In the genomic region with DNA sequence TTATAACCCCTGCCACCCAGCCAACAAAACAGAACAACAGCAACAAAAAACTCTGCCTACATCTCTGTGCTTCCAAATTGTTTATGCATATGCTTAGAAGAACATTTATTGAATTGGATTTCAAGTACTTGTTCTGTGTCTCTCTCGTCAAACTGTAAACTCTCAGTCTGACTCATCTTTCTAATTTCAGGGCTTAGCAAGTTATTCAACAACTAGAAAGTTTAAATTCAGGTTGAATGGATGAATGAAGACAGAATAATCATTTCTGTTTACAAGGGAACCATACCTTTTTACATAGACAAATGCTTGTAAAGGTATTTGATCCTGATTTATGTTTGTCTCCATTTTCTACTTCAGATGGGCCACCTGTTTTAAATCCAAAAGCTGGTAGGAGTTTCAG, we compare ENCODE assay signal across 10 cellular contexts. TPM values are rescaled to one million over a fixed set of nuclear protein-coding genes. Genes with fewer than 3 reads are reported as not detected.
DNase-seq lines count a peak whose midpoint lies in the region; ATAC-seq and TF ChIP-seq lines count a peak whose summit lies in the region.
"Had no signal": no experiment of that assay in that cellular context is flagged by ENCODE, and none has a peak within 500 bp of the region (broad histone marks: within the 10 kb centered on the region; RNA-seq: fewer than 3 reads in every experiment).

No MANE protein-coding gene starts in this region.

- dilution Hi-C loops in IMR-90 (cut with HindIII; ENCODE audit: low sequenced_read_pairs, unreplicated experiment) = no loop called here

- BruUV-seq in IMR-90 (replicated peaks; lab: Mats Ljungman, UMichigan) = no TSS peak

- no peak overlapping the region for H2BK20ac ChIP-seq in IMR-90 (ENCODE audit: low read depth, low read length)

- CTCF ChIA-PET in IMR-90 (lab: Yijun Ruan, JAX) = no interaction called here

- DNase-seq in ELR (ENCODE audit: low read depth) (peak; percentile 21), IMR-90 (peak; percentile 65), kidney tubule cell (ENCODE audit: low spot score) (peak; percentile 59), DMS153 (lab: John Stamatoyannopoulos, UW) (no peak), Kasumi-1 (lab: John Stamatoyannopoulos, UW) (no peak), GDM1 (lab: John Stamatoyannopoulos, UW) (no peak), NCI-H2171 treated with DMSO at 0.1 percent for 48 hours (lab: John Stamatoyannopoulos, UW) (no peak)
- DNase-seq: WERI-Rb-1 had no signal

- no peaks in the 10 kb centered on the region for H3K27me3 ChIP-seq in IMR-90 (ENCODE audit: control insufficient read depth, insufficient read depth, low read length)
- H3K27me3 ChIP-seq: breast epithelium had no signal

- H2AK9ac ChIP-seq in IMR-90 (replicated peaks; ENCODE audit: low read depth, low read length, poor library complexity) = no peak overlapping the region

- H3K36me3 ChIP-seq in IMR-90 (ENCODE audit: control insufficient read depth, insufficient read depth, low read length) = no peaks in the 10 kb centered on the region
- H3K36me3 ChIP-seq: breast epithelium, WERI-Rb-1 had no signal

- no peak overlapping the region for H2BK120ac ChIP-seq in IMR-90 (ENCODE audit: low read depth, low read length)

- H2BK15ac ChIP-seq in IMR-90 (ENCODE audit: low read depth, low read length) = no peak overlapping the region

- no peak overlapping the region for H2AK5ac ChIP-seq in IMR-90 (ENCODE audit: low read depth, low read length)

- intact Hi-C loops in IMR-90 (cut with micrococcal nuclease) = loop anchor here (2.0 kb wide), 1 partner anchor 53 kb away; no protein-coding TSS in a partner anchor

- no peak overlapping the region for H3K9ac ChIP-seq in IMR-90 (ENCODE audit: low read depth, low read length)

- H2AFZ ChIP-seq in IMR-90 (replicated peaks; ENCODE audit: low read length, poor library complexity) = no peak overlapping the region

- no CpG with 5 or more reads among the region's 1 CpG for WGBS in IMR-90 (ENCODE audit: extremely low coverage in 2 of 2, insufficient read length in 1 of 2), 2 experiments

- TF ChIP-seq CTCF in IMR-90 (conservative IDR thresholded peaks at IDR 0.05; ENCODE audit: low read depth, low read length) = no peak

- peaks cover 8% of the 10 kb centered on the region; the same call in 1 of the 2 replicates for H4K20me1 ChIP-seq in IMR-90 (ENCODE audit: insufficient read depth, low read length)

- H4K5ac ChIP-seq in IMR-90 (ENCODE audit: low read depth, low read length) = no peak overlapping the region

- peak overlapping the region; percentile 21; the same call in 1 of the 2 replicates for H3K4me2 ChIP-seq in IMR-90 (ENCODE audit: low read depth, low read length)

- no peak overlapping the region for H3K23ac ChIP-seq in IMR-90 (ENCODE audit: low read depth, low read length)

- H3K4me3 ChIP-seq in IMR-90 (ENCODE audit: insufficient read depth, low read depth, low read length) = no peak overlapping the region

- peaks cover 10 to 23% of the 10 kb centered on the region in 2 experiments for H3K79me1 ChIP-seq in IMR-90 (ENCODE audit: low read depth in 1 of 2, low read length in 2 of 2)

- TF ChIP-seq POLR2A in IMR-90 (IDR thresholded peaks at IDR 0.05; ENCODE audit: low read depth, low read length) = no peak

- no peak overlapping the region for H2BK5ac ChIP-seq in IMR-90 (ENCODE audit: low read depth, low read length, poor library complexity, severe bottlenecking)

- no peak overlapping the region for H4K8ac ChIP-seq in IMR-90 (ENCODE audit: low read depth in 2 of 2, low read length in 2 of 2)

- no peak overlapping the region for H3K18ac ChIP-seq in IMR-90 (ENCODE audit: low read depth, low read length)

- ATAC-seq in GM19463 (IDR thresholded peaks at IDR 0.05; ENCODE audit: unreplicated experiment) = peak; percentile 31
- no peak for ATAC-seq in IMR-90 (ENCODE audit: low read depth)

- H3K56ac ChIP-seq in IMR-90 (ENCODE audit: extremely low read depth, insufficient read depth, low read length) = no peak overlapping the region

- no peak for TF ChIP-seq RAD21 in IMR-90 (IDR thresholded peaks at IDR 0.05; ENCODE audit: low read length)

- H4K91ac ChIP-seq in IMR-90 (ENCODE audit: insufficient read depth, low read depth, low read length) = no peak overlapping the region

- in situ Hi-C loops in IMR-90 (cut with MboI; ENCODE audit: low sequenced_read_pairs) = no loop called here

- no peak overlapping the region for H3K4ac ChIP-seq in IMR-90 (ENCODE audit: low read depth, low read length)

- H3K9me1 ChIP-seq in IMR-90 (ENCODE audit: insufficient read depth, low read length) = peaks cover 22% of the 10 kb centered on the region

- H3K14ac ChIP-seq in IMR-90 (replicated peaks; ENCODE audit: low read depth, low read length) = no peak overlapping the region

- H3K9me3 ChIP-seq in IMR-90 (ENCODE audit: control insufficient read depth, insufficient read depth, low read length) = no peaks in the 10 kb centered on the region
- H3K9me3 ChIP-seq: breast epithelium had no signal

- H3K4me1 ChIP-seq in IMR-90 (ENCODE audit: control insufficient read depth, insufficient read depth, low read length) = peaks cover 18% of the 10 kb centered on the region

- no peak overlapping the region for H3K27ac ChIP-seq in IMR-90 (ENCODE audit: insufficient read depth, low read length)
- H3K27ac ChIP-seq: WERI-Rb-1 had no signal

- POLR2A ChIA-PET in IMR-90 (lab: Charles Lee; ENCODE audit: unreplicated experiment) = no interaction called here

TF ChIP-seq in IMR-90, 13 proteins besides CTCF, POLR2A, EP300 and RAD21:
- TF ChIP-seq FOS (IDR thresholded peaks at IDR 0.05; ENCODE audit: low read depth, low read length) = no peak
- TF ChIP-seq, protein P1, sequence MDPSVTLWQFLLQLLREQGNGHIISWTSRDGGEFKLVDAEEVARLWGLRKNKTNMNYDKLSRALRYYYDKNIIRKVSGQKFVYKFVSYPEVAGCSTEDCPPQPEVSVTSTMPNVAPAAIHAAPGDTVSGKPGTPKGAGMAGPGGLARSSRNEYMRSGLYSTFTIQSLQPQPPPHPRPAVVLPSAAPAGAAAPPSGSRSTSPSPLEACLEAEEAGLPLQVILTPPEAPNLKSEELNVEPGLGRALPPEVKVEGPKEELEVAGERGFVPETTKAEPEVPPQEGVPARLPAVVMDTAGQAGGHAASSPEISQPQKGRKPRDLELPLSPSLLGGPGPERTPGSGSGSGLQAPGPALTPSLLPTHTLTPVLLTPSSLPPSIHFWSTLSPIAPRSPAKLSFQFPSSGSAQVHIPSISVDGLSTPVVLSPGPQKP (IDR thresholded peaks at IDR 0.05; ENCODE audit: borderline replicate concordance, low read depth, low read length) = no peak
- no peak for TF ChIP-seq MAFK (IDR thresholded peaks at IDR 0.05; ENCODE audit: low read depth, low read length)
- no peak for TF ChIP-seq NFE2L2 (IDR thresholded peaks at IDR 0.05; ENCODE audit: low read depth, low read length)
- no peak for TF ChIP-seq RCOR1 (IDR thresholded peaks at IDR 0.05; ENCODE audit: insufficient replicate concordance, low read length)
- TF ChIP-seq MXI1 (IDR thresholded peaks at IDR 0.05; ENCODE audit: borderline replicate concordance, low read depth, low read length) = no peak
- TF ChIP-seq SMC3 (IDR thresholded peaks at IDR 0.05; ENCODE audit: low read depth, low read length) = no peak
- no peak for TF ChIP-seq BHLHE40 (IDR thresholded peaks at IDR 0.05; ENCODE audit: low read depth, low read length)
- TF ChIP-seq CEBPB (IDR thresholded peaks at IDR 0.05; ENCODE audit: low read depth, low read length) = no peak
- TF ChIP-seq CHD1 (IDR thresholded peaks at IDR 0.05; ENCODE audit: low read depth, low read length) = no peak
- TF ChIP-seq, protein P2, sequence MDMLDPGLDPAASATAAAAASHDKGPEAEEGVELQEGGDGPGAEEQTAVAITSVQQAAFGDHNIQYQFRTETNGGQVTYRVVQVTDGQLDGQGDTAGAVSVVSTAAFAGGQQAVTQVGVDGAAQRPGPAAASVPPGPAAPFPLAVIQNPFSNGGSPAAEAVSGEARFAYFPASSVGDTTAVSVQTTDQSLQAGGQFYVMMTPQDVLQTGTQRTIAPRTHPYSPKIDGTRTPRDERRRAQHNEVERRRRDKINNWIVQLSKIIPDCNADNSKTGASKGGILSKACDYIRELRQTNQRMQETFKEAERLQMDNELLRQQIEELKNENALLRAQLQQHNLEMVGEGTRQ (IDR thresholded peaks at IDR 0.05; ENCODE audit: low read depth, low read length) = no peak
- no peak for TF ChIP-seq MAZ (IDR thresholded peaks at IDR 0.05; ENCODE audit: borderline replicate concordance, low read depth, low read length)
- no peak for TF ChIP-seq RFX5 (IDR thresholded peaks at IDR 0.05; ENCODE audit: low read depth, low read length)

RNA-seq across cellular contexts. Expression of gene FBXO3, which starts 1.5 kb away (rescaled TPM):
- total RNA-seq in IMR-90 (2012; rRNA removed) = 51.1 and 65.3 TPM in 2 replicates
- polyA plus RNA-seq in IMR-90 (2012; rRNA removed) = 17.7 and 26.2 TPM in 2 replicates
- 8.7 and 11.8 TPM in 2 replicates for polyA plus RNA-seq in IMR-90 (2012; cell fraction: cytosol; rRNA removed)
- 3.5 and 32.2 TPM in 2 replicates for polyA plus RNA-seq in IMR-90 (2012; cell fraction: nucleus; rRNA removed; ENCODE audit: low replicate concordance)

RNA-seq across cellular contexts. Expression of gene CD59, which starts 39.6 kb away (rescaled TPM):
- total RNA-seq in IMR-90 (2012; rRNA removed) = 637 and 765 TPM in 2 replicates
- polyA plus RNA-seq in IMR-90 (2012; rRNA removed) = 1,066 and 1,140 TPM in 2 replicates
- polyA plus RNA-seq in IMR-90 (2012; cell fraction: cytosol; rRNA removed) = 293 and 869 TPM in 2 replicates
- polyA plus RNA-seq in IMR-90 (2012; cell fraction: nucleus; rRNA removed; ENCODE audit: low replicate concordance) = 63.7 and 319 TPM in 2 replicates

Comparison
In these comparisons a context has a peak if more than half of its experiments do, and no peak if none do; other contexts are left out.
1. DNase-seq: peak in ELR (single experiment), IMR-90 (single experiment) and kidney tubule cell (single experiment); none in DMS153 (single experiment), Kasumi-1 (0 of 2), GDM1 (single experiment) and NCI-H2171 treated with DMSO at 0.1 percent for 48 hours (single experiment).